ENCODE assay signal across 8 cellular contexts in the genomic region with DNA sequence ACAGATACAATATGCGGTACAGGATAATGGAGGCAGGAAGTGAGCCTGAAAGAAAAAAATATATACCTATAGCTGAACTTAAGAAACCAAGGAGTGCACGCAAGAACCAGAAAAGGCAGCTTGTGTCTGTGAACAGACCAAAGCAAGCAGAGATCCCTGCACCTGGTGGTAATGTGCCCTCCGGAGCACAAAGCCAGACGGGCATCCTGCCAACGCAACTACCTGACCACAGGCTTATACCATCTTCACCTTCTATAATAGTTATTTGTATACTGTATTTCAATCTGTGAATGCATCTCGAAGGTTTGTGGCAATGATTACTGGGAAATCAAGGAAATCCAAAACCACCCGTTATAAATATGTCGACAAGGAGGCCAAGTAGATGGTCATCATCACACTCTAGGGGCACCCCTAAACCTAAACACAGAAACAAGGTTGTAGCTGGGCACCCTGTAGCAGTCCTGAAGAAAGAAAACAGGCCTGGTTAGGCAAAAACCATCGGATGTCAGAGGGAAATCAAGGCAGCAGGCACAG. TPM values are rescaled to one million over a fixed set of nuclear protein-coding genes. Genes with fewer than 3 reads are reported as not detected.
DNase-seq lines count a peak whose midpoint lies in the region; ATAC-seq, FAIRE-seq and TF ChIP-seq lines count a peak whose summit lies in the region.

No MANE protein-coding gene starts in this region.

- H3K9me1 ChIP-seq in K562 (ENCODE audit: control insufficient read depth, insufficient read depth, low read length), result no peaks in the 10 kb centered on the region

- TF ChIP-seq CTCF in K562 (IDR thresholded peaks at IDR 0.05 in 2 of 3, conservative IDR thresholded peaks at IDR 0.05 in 1 of 3; ENCODE audit: insufficient read depth in 2 of 3, low read depth in 1 of 3, low read length in 3 of 3) (no peak), kidney epithelial cell (IDR thresholded peaks at IDR 0.05; ENCODE audit: insufficient read depth, low read length, poor library complexity, severe bottlenecking) (no peak)

- peaks cover 17% of the 10 kb centered on the region for H3K36me3 Mint-ChIP-seq in T-cell

- peak overlapping the region; percentile 82 for H3K27ac ChIP-seq in HUES64 (ENCODE audit: low read depth, low read length)
- H3K27ac ChIP-seq in K562 (ENCODE audit: extremely low read depth, low read depth, low read length), result peak overlapping the region; percentile 97

- peaks cover 12% of the 10 kb centered on the region; the same call in 1 of the 2 replicates for H3K4me1 ChIP-seq in HUES64 (ENCODE audit: insufficient read depth, low read length)
- H3K4me1 ChIP-seq in K562 (replicated peaks in 1 of 2; ENCODE audit: control insufficient read depth in 2 of 2, insufficient read depth in 2 of 2, low read length in 2 of 2), result peaks cover 4 to 17% of the 10 kb centered on the region in 2 experiments

- peak overlapping the region; percentile 97 for H3K4me2 ChIP-seq in K562 (ENCODE audit: insufficient read depth, low read length)

- no peak for FAIRE-seq in K562 (lab: Jason Lieb, UNC)

- H3K27me3 Mint-ChIP-seq in T-cell, result no peaks in the 10 kb centered on the region

- peaks cover 43 to 46% (median 43%) of the 10 kb centered on the region in 3 donors for H3K4me1 Mint-ChIP-seq in T-cell

- H3K4me3 ChIP-seq in HUES64 (ENCODE audit: low read length), result peak overlapping the region; percentile 96
- peak overlapping the region; percentile 61 for H3K4me3 ChIP-seq in K562
- H3K4me3 ChIP-seq in kidney epithelial cell (ENCODE audit: low read depth, low read length), result peak overlapping the region; percentile 72

- H3K36me3 ChIP-seq in HUES64 (ENCODE audit: insufficient read depth, low read length), result no peaks in the 10 kb centered on the region
- H3K36me3 ChIP-seq in K562 (ENCODE audit: control insufficient read depth, insufficient read depth, low read length), result no peaks in the 10 kb centered on the region
- H3K36me3 ChIP-seq in kidney epithelial cell (ENCODE audit: control insufficient read depth, insufficient read depth, low read length), result no peaks in the 10 kb centered on the region

- no peak for TF ChIP-seq POLR2A in K562 (conservative IDR thresholded peaks at IDR 0.05)

- DNase-seq in DMS53 treated with DMSO at 0.1 percent for 48 hours (lab: John Stamatoyannopoulos, UW; ENCODE audit: unreplicated experiment) (peak; percentile 21), T-cell (peak; percentile 9 to 57 (median 46)), K562 (ENCODE audit: extremely low read depth in 1 of 4, low spot score in 3 of 4) (peak in 1 of 4 experiments; percentile 32), kidney epithelial cell (ENCODE audit: low read depth) (no peak), NCI-H1694 (lab: John Stamatoyannopoulos, UW) (no peak)
- DNase-seq in stimulated activated CD4-positive, alpha-beta T cell treated with anti-CD3 and anti-CD28 coated beads, Interleukin-1b, Interleukin-23, amount 100 ng/mL, for 4 hours (ENCODE audit: low read depth in 2 of 2), result peak; percentile 9 to 16

- H3K9me3 ChIP-seq in HUES64 (ENCODE audit: insufficient read depth, low read depth, low read length) (0 out of 2 replicates have a peak, but pooled peaks cover 3% of the 10 kb centered on the region), K562 (replicated peaks; ENCODE audit: control insufficient read depth, insufficient read depth, low read depth, low read length) (0 out of 2 replicates have a peak, but pooled peaks cover 3% of the 10 kb centered on the region)

- H3K79me2 ChIP-seq in K562 (ENCODE audit: control insufficient read depth, insufficient read depth, low read length), result peaks cover 55% of the 10 kb centered on the region

- H4K20me1 ChIP-seq in K562 (replicated peaks; ENCODE audit: control insufficient read depth, insufficient read depth, low read length), result no peaks in the 10 kb centered on the region

- no peak for TF ChIP-seq EP300 in K562 (IDR thresholded peaks at IDR 0.05; ENCODE audit: low read length)

- H3K27ac Mint-ChIP-seq in T-cell, result peak overlapping the region; percentile 83 to 88

- H3K9me3 Mint-ChIP-seq in T-cell, result peaks cover 0 to 9% (median 5%) of the 10 kb centered on the region in 3 donors

- WGBS in HUES64, result 20% methylated on average over 6 of the region's 9 CpGs
- WGBS in K562 (ENCODE audit: insufficient coverage, low coverage, missing lambda C conversion rate), result 2% methylated on average over 9 of the region's 9 CpGs

- H3K27me3 ChIP-seq in HUES64 (ENCODE audit: insufficient read depth, low read length) (no peaks in the 10 kb centered on the region), K562 (ENCODE audit: control insufficient read depth in 2 of 2, insufficient read depth in 2 of 2, low read length in 2 of 2) (no peaks in the 10 kb centered on the region), kidney epithelial cell (ENCODE audit: control insufficient read depth, insufficient read depth, low read length) (no peaks in the 10 kb centered on the region)

- TSS peak; percentile 45 for BruUV-seq in K562 (replicated peaks; lab: Mats Ljungman, UMichigan)

- H3K4me3 Mint-ChIP-seq in T-cell, result peak overlapping the region; percentile 91 to 99 (median 94)

- intact Hi-C loops in K562 (cut with micrococcal nuclease), result no loop called here

- POLR2A ChIA-PET in T-cell (lab: Charles Lee), result no interaction called here
- POLR2A ChIA-PET in K562 (lab: Yijun Ruan, JAX), result interaction anchor here (0.7 to 1.0 kb wide), 2 partner anchors 21 to 114 kb away, joined by 3 read pairs; no protein-coding TSS in a partner anchor

- no peak for TF ChIP-seq RAD21 in K562 (CRISPR knock-in tag; conservative IDR thresholded peaks at IDR 0.05 in 1 of 2, IDR thresholded peaks at IDR 0.05 in 1 of 2)

- CTCF ChIA-PET in T-cell (lab: Charles Lee) (no interaction called here), K562 (lab: Yijun Ruan, JAX; ENCODE audit: low intra/inter-chr PET ratio) (no interaction called here)

- ATAC-seq in GM21576 (IDR thresholded peaks at IDR 0.05; ENCODE audit: unreplicated experiment) (peak; percentile 30), T-cell (replicated peaks in 1 of 4) (peak; percentile 9 to 31 (median 17)), K562 (peak; percentile 2)

- in situ Hi-C loops in K562 (cut with MboI), result no loop called here

- H3K9ac ChIP-seq in HUES64 (ENCODE audit: low read depth, low read length) (peak overlapping the region; percentile 91), K562 (ENCODE audit: insufficient read depth in 1 of 2, low read depth in 2 of 2, low read length in 2 of 2) (peak overlapping the region; percentile 92 to 97)

- peak overlapping the region; percentile 72 for H2AFZ ChIP-seq in K562 (ENCODE audit: low read depth, low read length)

TF ChIP-seq in K562, 482 proteins besides CTCF, POLR2A, EP300 and RAD21 (continues in another document):
- TF ChIP-seq, protein P1, sequence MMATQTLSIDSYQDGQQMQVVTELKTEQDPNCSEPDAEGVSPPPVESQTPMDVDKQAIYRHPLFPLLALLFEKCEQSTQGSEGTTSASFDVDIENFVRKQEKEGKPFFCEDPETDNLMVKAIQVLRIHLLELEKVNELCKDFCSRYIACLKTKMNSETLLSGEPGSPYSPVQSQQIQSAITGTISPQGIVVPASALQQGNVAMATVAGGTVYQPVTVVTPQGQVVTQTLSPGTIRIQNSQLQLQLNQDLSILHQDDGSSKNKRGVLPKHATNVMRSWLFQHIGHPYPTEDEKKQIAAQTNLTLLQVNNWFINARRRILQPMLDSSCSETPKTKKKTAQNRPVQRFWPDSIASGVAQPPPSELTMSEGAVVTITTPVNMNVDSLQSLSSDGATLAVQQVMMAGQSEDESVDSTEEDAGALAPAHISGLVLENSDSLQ (IDR thresholded peaks at IDR 0.05), result no peak
- TF ChIP-seq DPF2 (IDR thresholded peaks at IDR 0.05) (0 out of 2 replicates have a peak, but pooled peaks have one; percentile 5), GABPB2 (CRISPR knock-in tag; conservative IDR thresholded peaks at IDR 0.05) (no peak), NR2C2 (CRISPR knock-in tag; IDR thresholded peaks at IDR 0.05) (no peak), NR2C2 (tag; IDR thresholded peaks at IDR 0.05) (0 out of 2 replicates have a peak, but pooled peaks have one; percentile 36), NFIC (IDR thresholded peaks at IDR 0.05) (peak; percentile 50), CHD1 (IDR thresholded peaks at IDR 0.05; ENCODE audit: low read length) (peak; percentile 48), RFX7 (CRISPR knock-in tag; IDR thresholded peaks at IDR 0.05) (no peak), ZNF766 (CRISPR knock-in tag; conservative IDR thresholded peaks at IDR 0.05) (0 out of 2 replicates have a peak, but pooled peaks have one; percentile 12), YY1 (IDR thresholded peaks at IDR 0.05; ENCODE audit: borderline replicate concordance in 1 of 3, control insufficient read depth in 1 of 3, extremely low read depth in 1 of 3, insufficient read depth in 3 of 3, insufficient read length in 1 of 3, insufficient replicate concordance in 2 of 3, low read depth in 1 of 3, low read length in 2 of 3) (peak in 1 of 3 experiments; percentile 18), MCM7 (IDR thresholded peaks at IDR 0.05) (no peak), BMI1 (IDR thresholded peaks at IDR 0.05; ENCODE audit: low read length) (no peak), FOXJ2 (tag; IDR thresholded peaks at IDR 0.05) (no peak)

RNA-seq across cellular contexts. Expression of a gene that starts 0.8 kb away (rescaled TPM):
- 4.2 TPM for polyA plus RNA-seq in HUES64 (2013, experiment 1 of 2)
- polyA plus RNA-seq in HUES64 (2013, experiment 2 of 2), result 5.5 TPM
- total RNA-seq in T-cell (10 to 100 TPM; 13.4 to 19.5 (median 15.9) TPM), K562 (2014; rRNA removed) (4.4 and 5.0 TPM in 2 replicates), K562 (2014; rRNA removed; fragmentation: Illumina TruSeq; extraction: Trizol) (13.5 and 14.7 TPM in 2 replicates), K562 (2015; rRNA removed; fragmentation: Illumina TruSeq; extraction: Trizol) (10.1 and 10.5 TPM in 2 replicates), K562 (2021) (10.1 and 10.5 TPM in 2 replicates), kidney epithelial cell (13.0 and 15.4 TPM in 2 replicates)
- 32.1 and 54.0 TPM in 2 replicates for total RNA-seq in K562 (2011; cell fraction: chromatin; rRNA removed; ENCODE audit: low replicate concordance)
- 8.3 and 10.7 TPM in 2 replicates for total RNA-seq in K562 (2011; cell fraction: nucleolus; rRNA removed)
- 22.6 and 42.0 TPM in 2 replicates for total RNA-seq in K562 (2011; cell fraction: nucleoplasm; rRNA removed)
- polyA plus RNA-seq in K562 (2011; rRNA removed) (19.7 and 23.1 TPM in 2 replicates), K562 (2014; fragmentation: Illumina TruSeq; extraction: Trizol) (7.1 and 7.7 TPM in 2 replicates), K562 (2014; fragmentation: Nextera tagmentation; extraction: Ambion mirVana) (1 to 10 TPM; 4.2 to 4.6 TPM), K562 (2014; rRNA removed) (5.1 and 5.8 TPM in 2 replicates)
- polyA plus RNA-seq in K562 (2011; cell fraction: cytosol; rRNA removed), result 7.4 and 13.5 TPM in 2 replicates
- 12.9 and 17.7 TPM in 2 replicates for polyA plus RNA-seq in K562 (2011; cell fraction: nucleus; rRNA removed)
- 4.8 and 5.3 TPM in 2 replicates for polyA plus RNA-seq in K562 (2012)
- 44.1 and 48.5 TPM in 2 replicates for polyA minus RNA-seq in K562 (2011; rRNA and poly(A)+ RNA removed)
- polyA minus RNA-seq in K562 (2011; cell fraction: cytosol; rRNA and poly(A)+ RNA removed), result 9.6 and 10.3 TPM in 2 replicates
- 12.7 and 19.0 TPM in 2 replicates for polyA minus RNA-seq in K562 (2011; cell fraction: nucleus; rRNA and poly(A)+ RNA removed)

Comparison
In these comparisons a context has a peak if more than half of its experiments do, and no peak if none do; other contexts are left out.
1. DNase-seq: peak in DMS53 treated with DMSO at 0.1 percent for 48 hours (single experiment), T-cell (34 of 34) and stimulated activated CD4-positive, alpha-beta T cell treated with anti-CD3 and anti-CD28 coated beads, Interleukin-1b, Interleukin-23, amount 100 ng/mL, for 4 hours (2 of 2); none in kidney epithelial cell (single experiment) and NCI-H1694 (single experiment).
2. Peak in every context shown above with its lines, with median percentiles within 50 percentile points of each other: ATAC-seq and H3K4me3 ChIP-seq.